ENCODE assay signal across 1 cellular context in genomic region chr14:55697358-55697985, GRCh38.
TF ChIP-seq lines count a peak whose summit lies in the region.

No MANE protein-coding gene starts in this region.

TF ChIP-seq in A549, 52 proteins besides CTCF, POLR2A, EP300 and RAD21:
- TF ChIP-seq MAX (IDR thresholded peaks at IDR 0.05) (peak; percentile 27; the same call in 1 of the 2 replicates), BHLHE40 (IDR thresholded peaks at IDR 0.05; ENCODE audit: low read depth, low read length) (no peak)
